ENCODE assay signal across 8 cellular contexts in the genomic region with DNA sequence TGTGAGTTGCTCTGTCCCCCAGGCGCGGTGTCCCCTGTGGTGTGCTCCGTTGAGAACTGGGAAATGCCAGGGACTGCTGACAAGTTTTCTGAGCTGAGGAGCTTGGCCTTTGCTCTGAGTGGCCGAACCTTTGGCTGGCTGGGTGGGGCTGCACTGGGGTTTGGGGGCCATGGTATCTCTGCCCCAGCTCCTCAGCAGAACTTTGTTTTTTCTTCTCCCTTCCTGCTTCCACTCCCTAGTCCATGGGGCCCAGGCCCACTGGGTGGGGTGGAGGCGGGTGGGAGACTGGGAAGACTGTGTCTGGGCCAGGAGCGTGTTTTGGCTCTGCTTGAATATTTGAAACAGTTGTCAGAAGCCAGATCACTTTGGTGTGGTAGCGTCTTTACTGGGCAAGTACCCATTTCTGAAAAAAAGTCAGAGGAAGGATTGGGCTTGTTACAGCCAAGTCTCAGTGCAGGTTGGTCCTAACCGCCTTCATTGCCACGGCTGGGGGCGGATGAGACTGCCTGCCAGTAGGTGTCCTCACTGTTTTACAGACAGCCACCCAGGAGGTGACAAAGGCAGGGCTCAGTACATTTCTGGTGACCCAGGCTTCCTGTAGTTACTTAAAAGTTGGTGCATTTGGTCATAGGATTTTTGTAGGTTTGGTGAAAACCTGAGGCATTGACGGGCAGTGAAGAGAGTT.
DNase-seq lines count a peak whose midpoint lies in the region; ATAC-seq and TF ChIP-seq lines count a peak whose summit lies in the region.

No MANE protein-coding gene starts in this region.

- POLR2A ChIA-PET in BJ (lab: Charles Lee) = interaction anchor here (0.6 kb wide), 1 partner anchor 267 kb away, joined by 3 read pairs; no protein-coding TSS in a partner anchor

- no peaks in the 10 kb centered on the region for H3K36me3 ChIP-seq in BJ (ENCODE audit: control insufficient read depth, insufficient read depth, low read length)
- H3K36me3 ChIP-seq in RWPE2 (ENCODE audit: low read depth) = no peaks in the 10 kb centered on the region
- no peaks in the 10 kb centered on the region for H3K36me3 ChIP-seq in lower lobe of right lung
- H3K36me3 ChIP-seq in suprapubic skin = no peaks in the 10 kb centered on the region

- in situ Hi-C loops in GM13976 (cut with MboI; ENCODE audit: low sequenced_read_pairs, unreplicated experiment) = loop anchor here (25.0 kb wide), 1 partner anchor 243 kb away; no protein-coding TSS in a partner anchor

- no peaks in the 10 kb centered on the region for H3K9me3 ChIP-seq in RWPE2 (ENCODE audit: severe bottlenecking)
- H3K9me3 ChIP-seq in lower lobe of right lung = no peaks in the 10 kb centered on the region
- H3K9me3 ChIP-seq in suprapubic skin = no peaks in the 10 kb centered on the region

- no peak for TF ChIP-seq EP300 in suprapubic skin (IDR thresholded peaks at IDR 0.05)

- intact Hi-C loops in lower lobe of right lung (cut with DNase I) = no loop called here

- no peaks in the 10 kb centered on the region for H3K27me3 ChIP-seq in BJ (ENCODE audit: control insufficient read depth, insufficient read depth, low read length)
- no peaks in the 10 kb centered on the region for H3K27me3 ChIP-seq in RWPE2 (ENCODE audit: insufficient read depth, poor library complexity, severe bottlenecking)
- H3K27me3 ChIP-seq in lower lobe of right lung (ENCODE audit: low read depth) = no peaks in the 10 kb centered on the region
- no peaks in the 10 kb centered on the region for H3K27me3 ChIP-seq in suprapubic skin

- H3K27ac ChIP-seq in RWPE2 (ENCODE audit: poor library complexity, severe bottlenecking) (peak overlapping the region; percentile 49), coronary artery (peak overlapping the region; percentile 89 to 92), lower lobe of right lung (peak overlapping the region; percentile 83), suprapubic skin (peak overlapping the region; percentile 87)

- TF ChIP-seq CTCF in BJ (IDR thresholded peaks at IDR 0.05; ENCODE audit: insufficient read depth, low read depth, low read length) (peak; percentile 59), GM13976 (IDR thresholded peaks at IDR 0.05; ENCODE audit: borderline replicate concordance, control extremely low read depth, extremely low read depth, insufficient read depth, missing control alignments) (peak; percentile 31), RWPE2 (IDR thresholded peaks at IDR 0.05; ENCODE audit: poor library complexity, severe bottlenecking) (peak; percentile 40), coronary artery (IDR thresholded peaks at IDR 0.05) (no peak), lower lobe of right lung (IDR thresholded peaks at IDR 0.05) (peak; percentile 53), suprapubic skin (IDR thresholded peaks at IDR 0.05) (peak in 1 of 2 donors; percentile 31)

- no peak for DNase-seq in BJ (ENCODE audit: low read depth)
- DNase-seq in GM13976 (ENCODE audit: low spot score) = peak; percentile 81
- no peak for DNase-seq in RWPE2 (ENCODE audit: low spot score)
- DNase-seq in coronary artery (ENCODE audit: low spot score) = no peak
- DNase-seq in lower lobe of right lung = no peak
- DNase-seq in suprapubic skin (ENCODE audit: low spot score in 2 of 2) = no peak
- DNase-seq in OCI-M2 (lab: John Stamatoyannopoulos, UW; ENCODE audit: unreplicated experiment) = no peak
- no peak for DNase-seq in GOT3 (lab: John Stamatoyannopoulos, UW)

- TF ChIP-seq POLR2A in suprapubic skin (IDR thresholded peaks at IDR 0.05) = no peak

- H3K4me1 ChIP-seq in RWPE2 (ENCODE audit: insufficient read depth, poor library complexity, severe bottlenecking) (peaks cover 35% of the 10 kb centered on the region), lower lobe of right lung (peaks cover 89% of the 10 kb centered on the region), suprapubic skin (peaks cover 73% of the 10 kb centered on the region)

- 13% methylated on average over 10 of the region's 11 CpGs for WGBS in suprapubic skin

- H3K4me3 ChIP-seq in BJ (ENCODE audit: low read depth, low read length) = peak overlapping the region; percentile 57
- H3K4me3 ChIP-seq in RWPE2 (ENCODE audit: severe bottlenecking) = peak overlapping the region; percentile 24
- H3K4me3 ChIP-seq in coronary artery = peak overlapping the region; percentile 73
- H3K4me3 ChIP-seq in lower lobe of right lung = peak overlapping the region; percentile 65
- peak overlapping the region; percentile 46 for H3K4me3 ChIP-seq in suprapubic skin

- CTCF ChIA-PET in BJ (lab: Yijun Ruan, JAX) = interaction anchor here (0.8 to 1.5 kb wide), 9 partner anchors 9 to 241 kb away, joined by 3 to 7 read pairs (median 3); no protein-coding TSS in a partner anchor

- ATAC-seq in RWPE2 (ENCODE audit: low read depth) (no peak), lower lobe of right lung (peak; percentile 68 to 81)
